In the genomic region with DNA sequence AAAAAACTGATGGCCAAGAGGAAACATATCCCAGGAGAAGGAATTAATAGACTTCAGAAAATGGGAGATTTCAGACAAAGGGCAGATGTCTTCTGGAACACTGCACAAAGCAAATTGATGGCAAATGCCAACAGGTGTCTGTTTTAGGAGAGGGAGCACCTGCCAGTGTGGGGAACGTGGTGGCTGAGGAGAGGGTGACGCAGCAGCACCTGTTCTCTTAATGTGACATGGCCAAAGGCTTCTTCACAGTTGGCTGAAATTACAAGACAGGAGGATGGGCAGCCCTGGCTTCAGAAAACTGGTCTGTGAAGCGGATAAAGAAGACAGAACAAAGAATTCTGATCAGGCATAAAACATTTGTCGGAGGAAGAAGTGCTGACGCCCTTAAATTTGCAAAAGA, we compare ENCODE assay signal across 1 cellular context.
TF ChIP-seq lines count a peak whose summit lies in the region.

No MANE protein-coding gene starts in this region.

TF ChIP-seq in GM23338, 12 proteins besides CTCF, POLR2A, EP300 and RAD21 (continued from another document):
- TF ChIP-seq ETS1 (IDR thresholded peaks at IDR 0.05) (no peak), CREB1 (CRISPR knock-in tag; IDR thresholded peaks at IDR 0.05; ENCODE audit: low read depth) (no peak), POLR2AphosphoS5 (IDR thresholded peaks at IDR 0.05; ENCODE audit: low read depth) (no peak), JUNB (IDR thresholded peaks at IDR 0.05; ENCODE audit: unreplicated experiment) (no peak), ZNF331 (CRISPR knock-in tag; IDR thresholded peaks at IDR 0.05; ENCODE audit: low read depth) (no peak), STAT1 (IDR thresholded peaks at IDR 0.05; ENCODE audit: unreplicated experiment) (no peak), ZNF114 (CRISPR knock-in tag; IDR thresholded peaks at IDR 0.05) (no peak)
- TF ChIP-seq, protein P1, sequence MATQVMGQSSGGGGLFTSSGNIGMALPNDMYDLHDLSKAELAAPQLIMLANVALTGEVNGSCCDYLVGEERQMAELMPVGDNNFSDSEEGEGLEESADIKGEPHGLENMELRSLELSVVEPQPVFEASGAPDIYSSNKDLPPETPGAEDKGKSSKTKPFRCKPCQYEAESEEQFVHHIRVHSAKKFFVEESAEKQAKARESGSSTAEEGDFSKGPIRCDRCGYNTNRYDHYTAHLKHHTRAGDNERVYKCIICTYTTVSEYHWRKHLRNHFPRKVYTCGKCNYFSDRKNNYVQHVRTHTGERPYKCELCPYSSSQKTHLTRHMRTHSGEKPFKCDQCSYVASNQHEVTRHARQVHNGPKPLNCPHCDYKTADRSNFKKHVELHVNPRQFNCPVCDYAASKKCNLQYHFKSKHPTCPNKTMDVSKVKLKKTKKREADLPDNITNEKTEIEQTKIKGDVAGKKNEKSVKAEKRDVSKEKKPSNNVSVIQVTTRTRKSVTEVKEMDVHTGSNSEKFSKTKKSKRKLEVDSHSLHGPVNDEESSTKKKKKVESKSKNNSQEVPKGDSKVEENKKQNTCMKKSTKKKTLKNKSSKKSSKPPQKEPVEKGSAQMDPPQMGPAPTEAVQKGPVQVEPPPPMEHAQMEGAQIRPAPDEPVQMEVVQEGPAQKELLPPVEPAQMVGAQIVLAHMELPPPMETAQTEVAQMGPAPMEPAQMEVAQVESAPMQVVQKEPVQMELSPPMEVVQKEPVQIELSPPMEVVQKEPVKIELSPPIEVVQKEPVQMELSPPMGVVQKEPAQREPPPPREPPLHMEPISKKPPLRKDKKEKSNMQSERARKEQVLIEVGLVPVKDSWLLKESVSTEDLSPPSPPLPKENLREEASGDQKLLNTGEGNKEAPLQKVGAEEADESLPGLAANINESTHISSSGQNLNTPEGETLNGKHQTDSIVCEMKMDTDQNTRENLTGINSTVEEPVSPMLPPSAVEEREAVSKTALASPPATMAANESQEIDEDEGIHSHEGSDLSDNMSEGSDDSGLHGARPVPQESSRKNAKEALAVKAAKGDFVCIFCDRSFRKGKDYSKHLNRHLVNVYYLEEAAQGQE (IDR thresholded peaks at IDR 0.05; ENCODE audit: unreplicated experiment): no peak
